In the genomic region with DNA sequence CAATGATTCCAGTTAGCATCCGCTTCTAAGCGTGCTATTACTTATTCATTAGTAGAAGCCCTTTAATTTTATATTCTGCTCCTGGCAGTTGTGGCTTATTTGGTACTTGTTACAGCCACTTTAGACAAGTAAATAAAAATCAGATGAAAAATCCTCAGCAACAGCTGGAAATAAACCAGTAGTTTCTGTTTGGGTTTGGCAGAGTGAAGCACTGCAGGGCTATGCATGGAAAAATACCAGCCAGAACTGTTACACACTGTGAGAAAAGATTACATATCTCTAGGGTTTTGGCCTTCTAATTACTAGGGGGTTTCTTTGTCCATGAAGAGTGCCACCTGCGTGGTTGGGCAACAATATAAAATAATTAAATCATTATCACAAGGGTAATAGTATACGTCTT, we compare ENCODE assay signal across 18 cellular contexts.
DNase-seq lines count a peak whose midpoint lies in the region; ATAC-seq and TF ChIP-seq lines count a peak whose summit lies in the region.
"Had no signal": no experiment of that assay in that cellular context is flagged by ENCODE, and none has a peak within 500 bp of the region (broad histone marks: within the 10 kb centered on the region; RNA-seq: fewer than 3 reads in every experiment).

No MANE protein-coding gene starts in this region.

- peak in 1 of 2 experiments; percentile 43; a peak in 1 of 4 replicates for TF ChIP-seq EP300 in SK-N-SH (IDR thresholded peaks at IDR 0.05; ENCODE audit: borderline replicate concordance in 1 of 2, low read depth in 1 of 2, low read length in 1 of 2)

- WGBS in SK-N-SH (ENCODE audit: low lambda C conversion rate), result 82% methylated on average over 4 of the region's 4 CpGs

- CTCF ChIA-PET in SK-N-SH (lab: Yijun Ruan, JAX), result interaction anchor here (1.1 kb wide), 1 partner anchor 33 kb away, joined by 3 read pairs; no protein-coding TSS in a partner anchor

- H4K20me1 ChIP-seq in SK-N-SH (ENCODE audit: insufficient read depth), result no peaks in the 10 kb centered on the region

- POLR2A ChIA-PET in SK-N-SH (lab: Yijun Ruan, JAX), result no interaction called here

- no peaks in the 10 kb centered on the region for H3K27me3 ChIP-seq in SK-N-SH (ENCODE audit: insufficient read depth)

- no peaks in the 10 kb centered on the region for H3K36me3 ChIP-seq in SK-N-SH (replicated peaks in 1 of 2; ENCODE audit: control insufficient read depth in 1 of 2, insufficient read depth in 2 of 2, low read length in 1 of 2)

- H3K79me2 ChIP-seq in SK-N-SH (ENCODE audit: insufficient read depth), result no peaks in the 10 kb centered on the region

- H3K9me2 ChIP-seq in SK-N-SH, result no peaks in the 10 kb centered on the region

- no peak for DNase-seq in SK-N-SH
- peak; percentile 86 for DNase-seq in NCI-H69 (lab: John Stamatoyannopoulos, UW)
- DNase-seq in fibroblast of peridontal ligament (ENCODE audit: extremely low read depth), result peak; percentile 13
- DNase-seq in stimulated activated CD4-positive, alpha-beta T cell treated with anti-CD3 and anti-CD28 coated beads, Interleukin-4, amount 100 ng/mL, for 4 hours, result no peak
- DNase-seq in germinal center (ENCODE audit: low spot score), result no peak
- DNase-seq: AML-193, EL, KG1, NCI-H2029 treated with DMSO at 0.1 percent for 48 hours, NCI-H446, NCI-H774, T-helper 1 cell had no signal

- H3K9ac ChIP-seq in SK-N-SH, result no peak overlapping the region

- no peak overlapping the region for H3K4me3 ChIP-seq in SK-N-SH (ENCODE audit: low read depth in 2 of 2, low read length in 1 of 2)

- 0 out of 2 replicates have a peak, but pooled peaks have one; percentile 13 for TF ChIP-seq RAD21 in SK-N-SH (IDR thresholded peaks at IDR 0.05; ENCODE audit: low read length)

- no peak for TF ChIP-seq CTCF in SK-N-SH (IDR thresholded peaks at IDR 0.05)

- H3K27ac ChIP-seq in SK-N-SH (ENCODE audit: low read depth in 2 of 2, low read length in 1 of 2), result no peak overlapping the region; a peak in 1 of 4 replicates

- no peaks in the 10 kb centered on the region for H3K9me3 ChIP-seq in SK-N-SH

- no peak overlapping the region for H2AFZ ChIP-seq in SK-N-SH (ENCODE audit: low read depth)

- no peak overlapping the region for H3K4me2 ChIP-seq in SK-N-SH

- H3F3A ChIP-seq in SK-N-SH (replicated peaks; ENCODE audit: insufficient read depth), result no peaks in the 10 kb centered on the region

- ATAC-seq in SK-N-SH treated with all-trans-retinoic acid at 6 μM for 48 hours (no peak), HG02981 (IDR thresholded peaks at IDR 0.05; ENCODE audit: unreplicated experiment) (no peak), HG02973 (IDR thresholded peaks at IDR 0.05; ENCODE audit: unreplicated experiment) (no peak)
- ATAC-seq: HepG2, Panc1, Right ventricle myocardium inferior had no signal

- no peaks in the 10 kb centered on the region; a peak in 1 of 4 replicates for H3K4me1 ChIP-seq in SK-N-SH (ENCODE audit: control insufficient read depth in 1 of 2, insufficient read depth in 2 of 2, low read depth in 1 of 2, low read length in 1 of 2)

TF ChIP-seq in SK-N-SH, 30 proteins besides CTCF, POLR2A, EP300 and RAD21:
- TF ChIP-seq ELF1 (IDR thresholded peaks at IDR 0.05) (no peak), RCOR1 (IDR thresholded peaks at IDR 0.05; ENCODE audit: low read length) (no peak), NFIC (IDR thresholded peaks at IDR 0.05; ENCODE audit: borderline replicate concordance) (no peak), FOSL2 (IDR thresholded peaks at IDR 0.05; ENCODE audit: borderline replicate concordance, low read depth) (no peak), CHD2 (IDR thresholded peaks at IDR 0.05; ENCODE audit: low read length, partially characterized antibody) (no peak), JUND (IDR thresholded peaks at IDR 0.05) (no peak), GATA2 (CRISPR knock-in tag; IDR thresholded peaks at IDR 0.05) (no peak), RFX5 (IDR thresholded peaks at IDR 0.05; ENCODE audit: low read length) (no peak), SMC3 (IDR thresholded peaks at IDR 0.05; ENCODE audit: low read depth, low read length) (no peak)
- TF ChIP-seq, protein P1, sequence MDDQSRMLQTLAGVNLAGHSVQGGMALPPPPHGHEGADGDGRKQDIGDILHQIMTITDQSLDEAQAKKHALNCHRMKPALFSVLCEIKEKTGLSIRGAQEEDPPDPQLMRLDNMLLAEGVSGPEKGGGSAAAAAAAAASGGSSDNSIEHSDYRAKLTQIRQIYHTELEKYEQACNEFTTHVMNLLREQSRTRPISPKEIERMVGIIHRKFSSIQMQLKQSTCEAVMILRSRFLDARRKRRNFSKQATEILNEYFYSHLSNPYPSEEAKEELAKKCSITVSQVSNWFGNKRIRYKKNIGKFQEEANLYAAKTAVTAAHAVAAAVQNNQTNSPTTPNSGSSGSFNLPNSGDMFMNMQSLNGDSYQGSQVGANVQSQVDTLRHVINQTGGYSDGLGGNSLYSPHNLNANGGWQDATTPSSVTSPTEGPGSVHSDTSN (IDR thresholded peaks at IDR 0.05), result no peak
- TF ChIP-seq, protein P2, sequence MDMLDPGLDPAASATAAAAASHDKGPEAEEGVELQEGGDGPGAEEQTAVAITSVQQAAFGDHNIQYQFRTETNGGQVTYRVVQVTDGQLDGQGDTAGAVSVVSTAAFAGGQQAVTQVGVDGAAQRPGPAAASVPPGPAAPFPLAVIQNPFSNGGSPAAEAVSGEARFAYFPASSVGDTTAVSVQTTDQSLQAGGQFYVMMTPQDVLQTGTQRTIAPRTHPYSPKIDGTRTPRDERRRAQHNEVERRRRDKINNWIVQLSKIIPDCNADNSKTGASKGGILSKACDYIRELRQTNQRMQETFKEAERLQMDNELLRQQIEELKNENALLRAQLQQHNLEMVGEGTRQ (IDR thresholded peaks at IDR 0.05; ENCODE audit: borderline replicate concordance, low read depth, low read length), result no peak

TF ChIP-seq in SK-N-SH treated with all-trans-retinoic acid at 6 μM for 48 hours, 23 proteins besides CTCF, POLR2A, EP300 and RAD21:
- TF ChIP-seq ARNTL (CRISPR knock-in tag; IDR thresholded peaks at IDR 0.05; ENCODE audit: borderline replicate concordance, low read depth) (no peak), TCF4 (CRISPR knock-in tag; IDR thresholded peaks at IDR 0.05; ENCODE audit: borderline replicate concordance) (no peak), PPARA (CRISPR knock-in tag; IDR thresholded peaks at IDR 0.05; ENCODE audit: borderline replicate concordance) (no peak), ZNF70 (CRISPR knock-in tag; IDR thresholded peaks at IDR 0.05) (no peak), ZFP3 (CRISPR knock-in tag; IDR thresholded peaks at IDR 0.05) (no peak), ZC3H10 (CRISPR knock-in tag; IDR thresholded peaks at IDR 0.05) (no peak), ESRRG (CRISPR knock-in tag; IDR thresholded peaks at IDR 0.05) (no peak), ZFP30 (CRISPR knock-in tag; IDR thresholded peaks at IDR 0.05) (no peak), BACH2 (CRISPR knock-in tag; IDR thresholded peaks at IDR 0.05; ENCODE audit: borderline replicate concordance) (no peak), SNAI2 (CRISPR knock-in tag; IDR thresholded peaks at IDR 0.05) (no peak), TOX (CRISPR knock-in tag; IDR thresholded peaks at IDR 0.05; ENCODE audit: borderline replicate concordance) (no peak)
- TF ChIP-seq, protein P3, sequence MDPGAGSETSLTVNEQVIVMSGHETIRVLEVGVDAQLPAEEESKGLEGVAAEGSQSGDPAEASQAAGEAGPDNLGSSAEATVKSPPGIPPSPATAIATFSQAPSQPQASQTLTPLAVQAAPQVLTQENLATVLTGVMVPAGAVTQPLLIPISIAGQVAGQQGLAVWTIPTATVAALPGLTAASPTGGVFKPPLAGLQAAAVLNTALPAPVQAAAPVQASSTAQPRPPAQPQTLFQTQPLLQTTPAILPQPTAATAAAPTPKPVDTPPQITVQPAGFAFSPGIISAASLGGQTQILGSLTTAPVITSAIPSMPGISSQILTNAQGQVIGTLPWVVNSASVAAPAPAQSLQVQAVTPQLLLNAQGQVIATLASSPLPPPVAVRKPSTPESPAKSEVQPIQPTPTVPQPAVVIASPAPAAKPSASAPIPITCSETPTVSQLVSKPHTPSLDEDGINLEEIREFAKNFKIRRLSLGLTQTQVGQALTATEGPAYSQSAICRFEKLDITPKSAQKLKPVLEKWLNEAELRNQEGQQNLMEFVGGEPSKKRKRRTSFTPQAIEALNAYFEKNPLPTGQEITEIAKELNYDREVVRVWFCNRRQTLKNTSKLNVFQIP (CRISPR knock-in tag; IDR thresholded peaks at IDR 0.05; ENCODE audit: borderline replicate concordance, low read depth), result no peak

Comparison
In these comparisons a context has a peak if more than half of its experiments do, and no peak if none do; other contexts are left out.
1. DNase-seq: peak in NCI-H69 (single experiment) and fibroblast of peridontal ligament (single experiment); none in SK-N-SH (single experiment), stimulated activated CD4-positive, alpha-beta T cell treated with anti-CD3 and anti-CD28 coated beads, Interleukin-4, amount 100 ng/mL, for 4 hours (0 of 2) and germinal center (single experiment).